ENCODE assay signal across 11 cellular contexts in genomic region chr6:14922306-14922705, GRCh38.
DNase-seq lines count a peak whose midpoint lies in the region; ATAC-seq and TF ChIP-seq lines count a peak whose summit lies in the region.
"Had no signal": no experiment of that assay in that cellular context is flagged by ENCODE, and none has a peak within 500 bp of the region (broad histone marks: within the 10 kb centered on the region; RNA-seq: fewer than 3 reads in every experiment).

No MANE protein-coding gene starts in this region.

- no peak overlapping the region for H2BK5ac ChIP-seq in mesenchymal stem cell (ENCODE audit: low read depth, low read length, poor library complexity, severe bottlenecking)

- no peak overlapping the region for H4K91ac ChIP-seq in mesenchymal stem cell (ENCODE audit: low read length)

- no peaks in the 10 kb centered on the region for H3K79me2 ChIP-seq in SK-N-SH (ENCODE audit: insufficient read depth)

- H2BK15ac ChIP-seq in mesenchymal stem cell (ENCODE audit: low read depth, poor library complexity, severe bottlenecking), result no peak overlapping the region

- TF ChIP-seq RAD21 in SK-N-SH (IDR thresholded peaks at IDR 0.05; ENCODE audit: low read length), result no peak

- H3K23ac ChIP-seq in mesenchymal stem cell (ENCODE audit: low read length in 2 of 2), result peak overlapping the region in 1 of 2 experiments; percentile 87

- H3F3A ChIP-seq in SK-N-SH (replicated peaks; ENCODE audit: insufficient read depth), result no peaks in the 10 kb centered on the region

- no peak overlapping the region for H2AK5ac ChIP-seq in mesenchymal stem cell (ENCODE audit: low read length, severe bottlenecking)

- H2AFZ ChIP-seq in SK-N-SH (ENCODE audit: low read depth), result no peak overlapping the region
- H2AFZ ChIP-seq in mesenchymal stem cell (ENCODE audit: low read depth, low read length), result no peak overlapping the region

- TF ChIP-seq POLR2A in tibial nerve (IDR thresholded peaks at IDR 0.05), result no peak

- H4K8ac ChIP-seq in mesenchymal stem cell (ENCODE audit: low read length), result peak overlapping the region; percentile 1

- POLR2A ChIA-PET in SK-N-SH (lab: Yijun Ruan, JAX), result no interaction called here

- CTCF ChIA-PET in SK-N-SH (lab: Yijun Ruan, JAX), result no interaction called here

- no peaks in the 10 kb centered on the region for H3K27me3 ChIP-seq in SK-N-SH (ENCODE audit: insufficient read depth)
- peaks cover 0 to 16% of the 10 kb centered on the region in 2 experiments for H3K27me3 ChIP-seq in mesenchymal stem cell (ENCODE audit: control insufficient read depth in 1 of 2, insufficient read depth in 1 of 2, low read length in 2 of 2)
- H3K27me3 ChIP-seq in tibial nerve, result no peaks in the 10 kb centered on the region

- peak overlapping the region in 1 of 2 experiments; percentile 27 for H3K4ac ChIP-seq in mesenchymal stem cell (ENCODE audit: low read depth in 1 of 2, low read length in 2 of 2)

- no peaks in the 10 kb centered on the region for H3K36me3 ChIP-seq in SK-N-SH (replicated peaks in 1 of 2; ENCODE audit: control insufficient read depth in 1 of 2, insufficient read depth in 2 of 2, low read length in 1 of 2)
- no peaks in the 10 kb centered on the region for H3K36me3 ChIP-seq in mesenchymal stem cell (ENCODE audit: control insufficient read depth in 1 of 2, insufficient read depth in 2 of 2, low read depth in 1 of 2, low read length in 2 of 2)
- no peaks in the 10 kb centered on the region for H3K36me3 ChIP-seq in tibial nerve

- ATAC-seq in SK-N-SH treated with all-trans-retinoic acid at 6 μM for 48 hours (no peak), GM18861 (IDR thresholded peaks at IDR 0.05; ENCODE audit: unreplicated experiment) (no peak)

- H3K4me1 ChIP-seq in SK-N-SH (ENCODE audit: control insufficient read depth in 1 of 2, insufficient read depth in 2 of 2, low read depth in 1 of 2, low read length in 1 of 2) (no peaks in the 10 kb centered on the region; a peak in 1 of 4 replicates), mesenchymal stem cell (ENCODE audit: control insufficient read depth, insufficient read depth, low read depth, low read length) (no peaks in the 10 kb centered on the region), tibial nerve (peaks cover 0 to 42% (median 26%) of the 10 kb centered on the region in 4 donors)

- TF ChIP-seq CTCF in SK-N-SH (IDR thresholded peaks at IDR 0.05) (no peak), tibial nerve (IDR thresholded peaks at IDR 0.05) (no peak)

- H3K4me2 ChIP-seq in SK-N-SH (no peak overlapping the region), mesenchymal stem cell (ENCODE audit: low read length, poor library complexity, severe bottlenecking) (no peak overlapping the region)

- DNase-seq in SK-N-SH, result peak; percentile 34
- DNase-seq in cerebellum (ENCODE audit: low spot score), result peak; percentile 40
- peak; percentile 18 for DNase-seq in mesenchymal stem cell
- DNase-seq in tibial nerve (ENCODE audit: low spot score in 2 of 2), result no peak
- DNase-seq in NCI-H2171 treated with DMSO at 0.1 percent for 48 hours (lab: John Stamatoyannopoulos, UW), result no peak
- DNase-seq in T1000 (lab: John Stamatoyannopoulos, UW), result no peak
- DNase-seq: activated naive CD4-positive, alpha-beta T cell treated with anti-CD3 and anti-CD28 coated beads, Interleukin-2, amount 50 U/mL, for 16 hours; stimulated activated CD4-positive, alpha-beta T cell treated with anti-CD3 and anti-CD28 coated beads, Interleukin-1b, Interleukin-23, amount 100 ng/mL, for 48 hours had no signal

- no peak overlapping the region for H3K18ac ChIP-seq in mesenchymal stem cell (ENCODE audit: low read depth in 1 of 2, low read length in 2 of 2)

- no peak overlapping the region for H3K27ac ChIP-seq in SK-N-SH (ENCODE audit: low read depth in 2 of 2, low read length in 1 of 2)
- no peak overlapping the region for H3K27ac ChIP-seq in mesenchymal stem cell (ENCODE audit: low read length, poor library complexity, severe bottlenecking)
- peak overlapping the region in 3 of 4 donors; percentile 1 to 84 (median 77) for H3K27ac ChIP-seq in tibial nerve
- H3K27ac ChIP-seq: VCaP had no signal

- no peaks in the 10 kb centered on the region for H3K9me3 ChIP-seq in SK-N-SH
- no peaks in the 10 kb centered on the region for H3K9me3 ChIP-seq in mesenchymal stem cell (ENCODE audit: control insufficient read depth, low read length)
- no peaks in the 10 kb centered on the region for H3K9me3 ChIP-seq in tibial nerve

- H3K4me3 ChIP-seq in SK-N-SH (ENCODE audit: low read depth in 2 of 2, low read length in 1 of 2) (no peak overlapping the region), mesenchymal stem cell (ENCODE audit: insufficient read depth in 1 of 2, low read depth in 1 of 2, low read length in 2 of 2) (no peak overlapping the region), tibial nerve (no peak overlapping the region)

- no peaks in the 10 kb centered on the region for H4K20me1 ChIP-seq in SK-N-SH (ENCODE audit: insufficient read depth)

- peak overlapping the region in 1 of 2 experiments; percentile 49 for H2BK12ac ChIP-seq in mesenchymal stem cell (ENCODE audit: low read length in 2 of 2)

- H3K79me1 ChIP-seq in mesenchymal stem cell (replicated peaks; ENCODE audit: low read length, poor library complexity, severe bottlenecking), result no peaks in the 10 kb centered on the region

- TF ChIP-seq EP300 in SK-N-SH (IDR thresholded peaks at IDR 0.05; ENCODE audit: borderline replicate concordance in 1 of 2, low read depth in 1 of 2, low read length in 1 of 2) (no peak), tibial nerve (IDR thresholded peaks at IDR 0.05) (no peak)

- no peak overlapping the region for H2BK120ac ChIP-seq in mesenchymal stem cell (ENCODE audit: low read depth, low read length)

- WGBS in SK-N-SH (ENCODE audit: low lambda C conversion rate), result 67% methylated on average over 8 of the region's 8 CpGs
- WGBS in mesenchymal stem cell, result 42% methylated on average over 8 of the region's 8 CpGs
- WGBS in tibial nerve, 2 donors, result 63 to 81% methylated on average over 8 of the region's 8 CpGs

- H3K14ac ChIP-seq in mesenchymal stem cell (ENCODE audit: low read length in 2 of 2), result no peak overlapping the region

- no peak overlapping the region for H3K9ac ChIP-seq in SK-N-SH
- no peak overlapping the region for H3K9ac ChIP-seq in mesenchymal stem cell (ENCODE audit: low read length)

- no peaks in the 10 kb centered on the region for H3K9me2 ChIP-seq in SK-N-SH

TF ChIP-seq in SK-N-SH, 30 proteins besides CTCF, POLR2A, EP300 and RAD21 (continues in another document):
- TF ChIP-seq RCOR1 (IDR thresholded peaks at IDR 0.05; ENCODE audit: low read length), result no peak
- TF ChIP-seq IRF3 (IDR thresholded peaks at IDR 0.05; ENCODE audit: low read depth, low read length), result no peak
- TF ChIP-seq GABPA (IDR thresholded peaks at IDR 0.05; ENCODE audit: low read depth), result no peak
- no peak for TF ChIP-seq TAF1 (IDR thresholded peaks at IDR 0.05; ENCODE audit: borderline replicate concordance, low read depth, low read length)
- TF ChIP-seq GATA2 (CRISPR knock-in tag; IDR thresholded peaks at IDR 0.05), result no peak
- no peak for TF ChIP-seq POLR2AphosphoS5 (IDR thresholded peaks at IDR 0.05; ENCODE audit: low read depth, low read length)

TF ChIP-seq in SK-N-SH treated with all-trans-retinoic acid at 6 μM for 48 hours, 23 proteins besides CTCF, POLR2A, EP300 and RAD21:
- TF ChIP-seq ZFP3 (CRISPR knock-in tag; IDR thresholded peaks at IDR 0.05) (no peak), TOX (CRISPR knock-in tag; IDR thresholded peaks at IDR 0.05; ENCODE audit: borderline replicate concordance) (no peak), ZNF565 (CRISPR knock-in tag; conservative IDR thresholded peaks at IDR 0.05; ENCODE audit: low read depth) (no peak), ZC3H10 (CRISPR knock-in tag; IDR thresholded peaks at IDR 0.05) (no peak), GLIS3 (CRISPR knock-in tag; IDR thresholded peaks at IDR 0.05) (no peak), OSR1 (CRISPR knock-in tag; IDR thresholded peaks at IDR 0.05) (no peak), ISL1 (CRISPR knock-in tag; IDR thresholded peaks at IDR 0.05) (no peak), ZNF8 (CRISPR knock-in tag; IDR thresholded peaks at IDR 0.05) (no peak), ZFP30 (CRISPR knock-in tag; IDR thresholded peaks at IDR 0.05) (no peak), PATZ1 (CRISPR knock-in tag; IDR thresholded peaks at IDR 0.05; ENCODE audit: borderline replicate concordance) (no peak), ZNF70 (CRISPR knock-in tag; IDR thresholded peaks at IDR 0.05) (no peak), TCF4 (CRISPR knock-in tag; IDR thresholded peaks at IDR 0.05; ENCODE audit: borderline replicate concordance) (no peak), PPARA (CRISPR knock-in tag; IDR thresholded peaks at IDR 0.05; ENCODE audit: borderline replicate concordance) (no peak), ARNTL (CRISPR knock-in tag; IDR thresholded peaks at IDR 0.05; ENCODE audit: borderline replicate concordance, low read depth) (no peak), SNAI2 (CRISPR knock-in tag; IDR thresholded peaks at IDR 0.05) (no peak), CSDC2 (CRISPR knock-in tag; IDR thresholded peaks at IDR 0.05) (no peak)

Comparison
In these comparisons a context has a peak if more than half of its experiments do, and no peak if none do; other contexts are left out.
1. DNase-seq: peak in SK-N-SH (single experiment), cerebellum (single experiment) and mesenchymal stem cell (single experiment); none in tibial nerve (0 of 2), NCI-H2171 treated with DMSO at 0.1 percent for 48 hours (single experiment) and T1000 (single experiment).
2. H3K27ac ChIP-seq: peak in tibial nerve (3 of 4); none in SK-N-SH (0 of 2) and mesenchymal stem cell (single experiment).